10 cellular contexts compared by ENCODE assay signal in the genomic region with DNA sequence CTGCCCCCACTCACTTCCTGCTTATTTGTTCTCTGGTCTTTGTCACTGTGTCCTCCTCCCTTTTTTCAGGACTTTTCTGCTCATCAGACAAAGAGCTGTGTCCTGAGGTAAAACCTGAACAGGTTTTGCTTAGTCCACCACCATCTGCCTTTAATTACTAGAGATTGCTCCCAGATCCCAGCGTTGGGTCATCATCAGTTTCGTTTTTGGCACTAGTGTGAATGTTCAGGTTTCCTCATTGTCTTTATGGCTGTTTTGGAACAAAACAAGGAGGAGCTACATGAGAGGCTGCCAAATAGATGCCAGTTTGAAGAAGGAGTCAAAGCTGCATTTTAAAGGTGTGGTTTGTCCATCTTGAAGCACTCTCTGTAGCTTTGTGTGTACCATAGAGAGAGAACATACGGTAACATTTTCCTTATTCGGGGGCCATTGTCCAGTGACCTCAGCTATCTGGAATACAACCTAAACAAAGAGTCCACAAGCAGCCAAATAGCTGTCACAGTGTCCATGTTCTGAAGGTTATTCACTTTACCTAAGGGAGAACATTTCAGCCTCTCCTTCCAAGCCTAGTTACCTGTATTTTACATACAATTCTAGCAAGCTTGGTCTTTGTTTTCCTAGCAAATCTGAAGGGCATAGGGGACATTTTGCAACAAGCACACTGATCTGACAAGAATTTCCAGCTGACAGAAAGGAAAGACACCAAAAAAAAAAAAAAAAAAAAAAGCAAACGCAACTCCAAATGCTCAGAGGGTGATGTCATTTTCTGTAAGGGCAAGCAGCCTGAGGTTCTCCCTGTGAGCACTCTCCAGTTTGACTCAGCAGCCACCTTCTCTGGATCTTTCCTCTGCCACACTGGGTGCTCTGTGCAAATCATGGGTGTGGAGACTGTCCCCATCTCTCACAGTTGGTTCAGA.
DNase-seq lines count a peak whose midpoint lies in the region; ATAC-seq, FAIRE-seq and TF ChIP-seq lines count a peak whose summit lies in the region.
"Had no signal": no experiment of that assay in that cellular context is flagged by ENCODE, and none has a peak within 500 bp of the region (broad histone marks: within the 10 kb centered on the region; RNA-seq: fewer than 3 reads in every experiment).

No MANE protein-coding gene starts in this region.

- no peak for TF ChIP-seq POLR2A in HepG2 (IDR thresholded peaks at IDR 0.05; ENCODE audit: insufficient read depth in 1 of 2, low read depth in 2 of 2, low read length in 2 of 2)
- no peak for TF ChIP-seq POLR2A in vagina (IDR thresholded peaks at IDR 0.05)

- DNase-seq in Right ventricle myocardium superior (no peak), Right ventricle myocardium inferior (ENCODE audit: missing footprints) (no peak), cerebellar cortex (ENCODE audit: low spot score) (peak; percentile 95), HepG2 (ENCODE audit: low spot score) (peak; percentile 18), vagina (ENCODE audit: extremely low spot score in 2 of 2) (no peak), NCI-H2107 (lab: John Stamatoyannopoulos, UW) (no peak), NOMO-1 treated with dmso at 0.1 percent for 144 hours (lab: John Stamatoyannopoulos, UW; ENCODE audit: unreplicated experiment) (no peak)
- DNase-seq in effector CD4-positive, alpha-beta T cell: no peak
- DNase-seq: NCI-H526; stimulated activated CD4-positive, alpha-beta T cell treated with anti-CD3 and anti-CD28 coated beads, Interleukin-4, amount 100 ng/mL, for 24 hours had no signal

- peak; percentile 39 for ATAC-seq in Right ventricle myocardium superior (ENCODE audit: poor library complexity)
- no peak for ATAC-seq in Right ventricle myocardium inferior
- ATAC-seq in HepG2: no peak; the same call in 2 of the 3 replicates

- no peak for TF ChIP-seq RAD21 in HepG2 (CRISPR knock-in tag; IDR thresholded peaks at IDR 0.05)

- WGBS in HepG2 (ENCODE audit: low lambda C conversion rate): 4% methylated on average over 5 of the region's 5 CpGs

- no peaks in the 10 kb centered on the region for H3K36me3 ChIP-seq in HepG2 (replicated peaks in 1 of 2; ENCODE audit: control insufficient read depth in 1 of 2, insufficient read depth in 2 of 2, low read length in 2 of 2)
- no peaks in the 10 kb centered on the region for H3K36me3 ChIP-seq in vagina

- H2AFZ ChIP-seq in HepG2 (ENCODE audit: low read length): no peak overlapping the region

- no peak overlapping the region for H3K9ac ChIP-seq in HepG2 (ENCODE audit: insufficient read depth, low read depth, low read length)

- no peak overlapping the region for H3K27ac ChIP-seq in HepG2 (ENCODE audit: extremely low read length, insufficient read depth, low read length)
- H3K27ac ChIP-seq in vagina: peak overlapping the region; percentile 90

- peaks cover 1 to 18% of the 10 kb centered on the region in 2 experiments; a peak in 2 of 5 replicates for H3K27me3 ChIP-seq in HepG2 (ENCODE audit: control insufficient read depth in 1 of 2, insufficient read depth in 2 of 2, low read length in 2 of 2)
- H3K27me3 ChIP-seq in vagina: no peaks in the 10 kb centered on the region

- in situ Hi-C loops in HepG2 (cut with HindIII; ENCODE audit: extremely low pct_ligation_motif_present, low pct_unique_long_range_greater_than_20kb): no loop called here

- TF ChIP-seq EP300 in HepG2 (IDR thresholded peaks at IDR 0.05; ENCODE audit: low read depth in 2 of 2, low read length in 2 of 2): no peak
- TF ChIP-seq EP300 in HepG2 (CRISPR knock-in tag; IDR thresholded peaks at IDR 0.05; ENCODE audit: borderline replicate concordance): no peak

- FAIRE-seq in HepG2 (lab: Jason Lieb, UNC): no peak

- H3K4me2 ChIP-seq in HepG2 (ENCODE audit: low read depth, low read length): peak overlapping the region; percentile 20; the same call in 1 of the 2 replicates

- no peak for TF ChIP-seq CTCF in HepG2 (CRISPR knock-in tag; IDR thresholded peaks at IDR 0.05)
- no peak for TF ChIP-seq CTCF in vagina (IDR thresholded peaks at IDR 0.05)

- peaks cover 19% of the 10 kb centered on the region for H3K9me3 ChIP-seq in HepG2 (ENCODE audit: low read length)
- H3K9me3 ChIP-seq in vagina: peaks cover 8% of the 10 kb centered on the region

- intact Hi-C loops in Right ventricle myocardium superior (cut with DNase I) (no loop called here), Right ventricle myocardium inferior (cut with DNase I) (no loop called here), HepG2 (cut with micrococcal nuclease; ENCODE audit: unreplicated experiment) (no loop called here), vagina (cut with DNase I) (no loop called here)

- POLR2A ChIA-PET in HepG2 (lab: Yijun Ruan, JAX): interaction anchor here (0.6 to 0.7 kb wide), 2 partner anchors 9 to 14 kb away, joined by 3 read pairs; no protein-coding TSS in a partner anchor

- H4K20me1 ChIP-seq in HepG2 (ENCODE audit: insufficient read depth, low read length): no peaks in the 10 kb centered on the region

- H3K4me1 ChIP-seq in HepG2 (ENCODE audit: insufficient read depth, low read length) (no peaks in the 10 kb centered on the region; the same call in 1 of the 2 replicates), vagina (peaks cover 17% of the 10 kb centered on the region)

- H3K4me3 ChIP-seq in HepG2 (replicated peaks in 1 of 3; ENCODE audit: insufficient read depth in 1 of 3, low read depth in 2 of 3, low read length in 3 of 3) (no peak overlapping the region), vagina (no peak overlapping the region)

- H3K79me2 ChIP-seq in HepG2 (ENCODE audit: insufficient read depth, low read length): no peaks in the 10 kb centered on the region

- BruUV-seq in HepG2 (replicated peaks; lab: Mats Ljungman, UMichigan): no TSS peak

- CTCF ChIA-PET in HepG2 (lab: Yijun Ruan, JAX; ENCODE audit: low intra/inter-chr PET ratio, low total read pairs): no interaction called here

TF ChIP-seq in HepG2, 621 proteins besides CTCF, POLR2A, EP300 and RAD21:
- TF ChIP-seq POLR2AphosphoS5 (IDR thresholded peaks at IDR 0.05; ENCODE audit: low read depth, low read length) (no peak), ATF7 (IDR thresholded peaks at IDR 0.05) (peak; percentile 52), ATF7 (CRISPR knock-in tag; IDR thresholded peaks at IDR 0.05) (no peak), NCOA1 (CRISPR knock-in tag; IDR thresholded peaks at IDR 0.05) (no peak), ZNF282 (IDR thresholded peaks at IDR 0.05; ENCODE audit: partially characterized antibody) (no peak)
- TF ChIP-seq, protein P1, sequence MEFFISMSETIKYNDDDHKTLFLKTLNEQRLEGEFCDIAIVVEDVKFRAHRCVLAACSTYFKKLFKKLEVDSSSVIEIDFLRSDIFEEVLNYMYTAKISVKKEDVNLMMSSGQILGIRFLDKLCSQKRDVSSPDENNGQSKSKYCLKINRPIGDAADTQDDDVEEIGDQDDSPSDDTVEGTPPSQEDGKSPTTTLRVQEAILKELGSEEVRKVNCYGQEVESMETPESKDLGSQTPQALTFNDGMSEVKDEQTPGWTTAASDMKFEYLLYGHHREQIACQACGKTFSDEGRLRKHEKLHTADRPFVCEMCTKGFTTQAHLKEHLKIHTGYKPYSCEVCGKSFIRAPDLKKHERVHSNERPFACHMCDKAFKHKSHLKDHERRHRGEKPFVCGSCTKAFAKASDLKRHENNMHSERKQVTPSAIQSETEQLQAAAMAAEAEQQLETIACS (CRISPR knock-in tag; IDR thresholded peaks at IDR 0.05): no peak
TF ChIP-seq in HepG2: peak in this region for 1.

Comparison
In these comparisons a context has a peak if more than half of its experiments do, and no peak if none do; other contexts are left out.
1. DNase-seq: peak in cerebellar cortex (single experiment) and HepG2 (single experiment); none in Right ventricle myocardium superior (single experiment), Right ventricle myocardium inferior (single experiment), vagina (0 of 2), NCI-H2107 (single experiment), effector CD4-positive, alpha-beta T cell (single experiment) and NOMO-1 treated with dmso at 0.1 percent for 144 hours (single experiment).